ENCODE assay signal across 9 cellular contexts in genomic region chr9:131839281-131840084, GRCh38.
DNase-seq lines count a peak whose midpoint lies in the region; ATAC-seq, FAIRE-seq and TF ChIP-seq lines count a peak whose summit lies in the region.
"Had no signal": no experiment of that assay in that cellular context is flagged by ENCODE, and none has a peak within 500 bp of the region (broad histone marks: within the 10 kb centered on the region; RNA-seq: fewer than 3 reads in every experiment).

No MANE protein-coding gene starts in this region.

- dilution Hi-C loops in keratinocyte (cut with MboI; ENCODE audit: extremely low pct_ligation_motif_present, low sequenced_read_pairs) = no loop called here

- H3K27me3 Mint-ChIP-seq in activated T-cell treated with anti-CD3 and anti-CD28 coated beads, Interleukin-2, amount 50 U/mL, for 72 hours (ENCODE audit: low read depth) = peaks cover 31% of the 10 kb centered on the region

- H3K4me1 Mint-ChIP-seq in activated T-cell treated with anti-CD3 and anti-CD28 coated beads, Interleukin-2, amount 50 U/mL, for 72 hours (ENCODE audit: low read depth) = peaks cover 20% of the 10 kb centered on the region

- no peak overlapping the region for H3K4me2 ChIP-seq in keratinocyte (ENCODE audit: control insufficient read depth, extremely low read depth, insufficient read depth, low read depth, low read length)
- H3K4me2 ChIP-seq: KMS-11 had no signal

- peak; percentile 84 to 85 for ATAC-seq in activated T-cell treated with anti-CD3 and anti-CD28 coated beads, Interleukin-2, amount 50 U/mL, for 72 hours (replicated peaks in 1 of 2)
- no peak for ATAC-seq in GM21723 (IDR thresholded peaks at IDR 0.05; ENCODE audit: unreplicated experiment)

- no peaks in the 10 kb centered on the region for H3K9me3 Mint-ChIP-seq in activated T-cell treated with anti-CD3 and anti-CD28 coated beads, Interleukin-2, amount 50 U/mL, for 72 hours

- H3K9me1 ChIP-seq in keratinocyte (ENCODE audit: control insufficient read depth, extremely low read depth, insufficient read depth, low read length) = no peaks in the 10 kb centered on the region

- H3K36me3 Mint-ChIP-seq in activated T-cell treated with anti-CD3 and anti-CD28 coated beads, Interleukin-2, amount 50 U/mL, for 72 hours (ENCODE audit: insufficient read depth in 2 of 2) = peaks cover 2 to 5% of the 10 kb centered on the region in 2 donors

- peaks cover 3% of the 10 kb centered on the region for H3K9me3 ChIP-seq in keratinocyte (ENCODE audit: control insufficient read depth, low read depth, low read length)

- no peak for TF ChIP-seq CTCF in AG09309 (IDR thresholded peaks at IDR 0.05; ENCODE audit: control insufficient read depth, insufficient read depth, low read depth, low read length, missing control alignments)
- no peak for TF ChIP-seq CTCF in keratinocyte (optimal IDR thresholded peaks at IDR 0.05 in 1 of 3, IDR thresholded peaks at IDR 0.05 in 1 of 3, conservative IDR thresholded peaks at IDR 0.05 in 1 of 3; ENCODE audit: extremely low read depth in 1 of 3, insufficient read depth in 2 of 3, low read length in 3 of 3)

- peak; percentile 76 for FAIRE-seq in keratinocyte (lab: Jason Lieb, UNC)

- peak overlapping the region; percentile 53 to 68 for H3K4me3 Mint-ChIP-seq in activated T-cell treated with anti-CD3 and anti-CD28 coated beads, Interleukin-2, amount 50 U/mL, for 72 hours

- no peak overlapping the region for H3K9ac ChIP-seq in keratinocyte (ENCODE audit: control insufficient read depth, extremely low read depth, insufficient read depth, low read length)
- H3K9ac ChIP-seq: KMS-11 had no signal

- H3K36me3 ChIP-seq in keratinocyte (ENCODE audit: control insufficient read depth in 2 of 2, extremely low read depth in 1 of 2, insufficient read depth in 2 of 2, low read length in 2 of 2) = no peaks in the 10 kb centered on the region

- H3K4me3 ChIP-seq in AG09309 (ENCODE audit: control insufficient read depth, low read depth, low read length) (no peak overlapping the region), keratinocyte (ENCODE audit: control insufficient read depth in 2 of 3, extremely low read depth in 1 of 3, insufficient read depth in 2 of 3, low read depth in 1 of 3, low read length in 3 of 3) (no peak overlapping the region)

- no peaks in the 10 kb centered on the region for H3K79me2 ChIP-seq in keratinocyte (ENCODE audit: control insufficient read depth, insufficient read depth, low read length)

- DNase-seq in AG09309 (ENCODE audit: low read depth) (peak; percentile 2), OCI-M2 (lab: John Stamatoyannopoulos, UW; ENCODE audit: unreplicated experiment) (peak; percentile 45), keratinocyte (ENCODE audit: low read depth, low spot score) (no peak), NCI-H146 (lab: John Stamatoyannopoulos, UW) (no peak), COR-L47 (lab: John Stamatoyannopoulos, UW) (no peak), midbrain (lab: John Stamatoyannopoulos, UW) (no peak)
- DNase-seq in activated T-cell treated with anti-CD3 and anti-CD28 coated beads, Interleukin-2, amount 50 U/mL, for 72 hours = peak; percentile 60 to 76

- no peak overlapping the region for H2AFZ ChIP-seq in keratinocyte (ENCODE audit: control insufficient read depth, low read length)

- H3K27me3 ChIP-seq in keratinocyte (ENCODE audit: control insufficient read depth, extremely low read depth, insufficient read depth, low read length) = peaks cover 45% of the 10 kb centered on the region

- no peak overlapping the region for H3K27ac ChIP-seq in keratinocyte (ENCODE audit: control insufficient read depth, insufficient read depth, low read length)
- H3K27ac ChIP-seq: KMS-11 had no signal

- peak overlapping the region; percentile 84 for H3K27ac Mint-ChIP-seq in activated T-cell treated with anti-CD3 and anti-CD28 coated beads, Interleukin-2, amount 50 U/mL, for 72 hours

- peaks cover 3% of the 10 kb centered on the region for H3K4me1 ChIP-seq in keratinocyte (ENCODE audit: control insufficient read depth, extremely low read depth, insufficient read depth, low read length)

- no peaks in the 10 kb centered on the region for H4K20me1 ChIP-seq in keratinocyte (ENCODE audit: control insufficient read depth, extremely low read depth, insufficient read depth, low read length)

Comparison
In these comparisons a context has a peak if more than half of its experiments do, and no peak if none do; other contexts are left out.
1. DNase-seq: peak in AG09309 (single experiment), OCI-M2 (single experiment) and activated T-cell treated with anti-CD3 and anti-CD28 coated beads, Interleukin-2, amount 50 U/mL, for 72 hours (2 of 2); none in keratinocyte (single experiment), NCI-H146 (single experiment), COR-L47 (single experiment) and midbrain (single experiment).